7 cellular contexts compared by ENCODE assay signal in the genomic region with DNA sequence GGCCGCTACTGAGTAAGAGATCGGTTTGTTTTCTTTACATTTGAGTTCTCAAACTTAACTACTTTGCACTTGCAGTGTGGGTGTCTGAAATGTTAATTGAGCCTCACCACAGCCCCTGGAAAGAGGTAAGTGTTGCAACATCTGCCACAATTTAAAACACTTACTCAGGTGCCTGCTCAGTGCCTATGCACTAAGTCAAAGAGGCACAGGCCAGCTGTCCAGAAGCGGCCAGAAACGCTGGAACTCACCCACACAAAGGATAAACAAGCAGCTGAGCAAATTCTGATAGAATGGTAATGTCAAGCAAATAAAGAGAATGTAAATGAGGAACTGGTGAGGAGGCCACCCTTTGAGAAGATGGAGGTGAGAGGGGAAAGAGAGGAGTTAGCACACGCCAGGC.
DNase-seq lines count a peak whose midpoint lies in the region; ATAC-seq and TF ChIP-seq lines count a peak whose summit lies in the region.

No MANE protein-coding gene starts in this region.

- TF ChIP-seq CTCF in RWPE2 (IDR thresholded peaks at IDR 0.05; ENCODE audit: poor library complexity, severe bottlenecking) (no peak), hepatocyte (IDR thresholded peaks at IDR 0.05; ENCODE audit: poor library complexity) (no peak)

- 16% methylated on average over 5 of the region's 5 CpGs for WGBS in HUES64
- 64% methylated on average over 5 of the region's 5 CpGs for WGBS in hepatocyte (ENCODE audit: low lambda C conversion rate, missing lambda C conversion rate)

- H3K9me2 ChIP-seq in hepatocyte (replicated peaks; ENCODE audit: insufficient read depth) = no peaks in the 10 kb centered on the region

- no peaks in the 10 kb centered on the region for H4K20me1 ChIP-seq in hepatocyte (ENCODE audit: insufficient read depth, poor library complexity, severe bottlenecking)

- H3K27me3 ChIP-seq in HUES64 (ENCODE audit: insufficient read depth, low read length) (peaks cover 53% of the 10 kb centered on the region), RWPE2 (ENCODE audit: insufficient read depth, poor library complexity, severe bottlenecking) (no peaks in the 10 kb centered on the region), hepatocyte (no peaks in the 10 kb centered on the region)

- H3K27ac ChIP-seq in HUES64 (ENCODE audit: low read depth, low read length) = peak overlapping the region; percentile 80; the same call in 1 of the 2 replicates
- H3K27ac ChIP-seq in RWPE2 (ENCODE audit: poor library complexity, severe bottlenecking) = peak overlapping the region; percentile 100
- peak overlapping the region; percentile 81 for H3K27ac ChIP-seq in hepatocyte
- H3K27ac ChIP-seq in skin epidermis = peak overlapping the region in 12 of 21 experiments; percentile 18 to 73 (median 60)

- H3K4me2 ChIP-seq in hepatocyte = peak overlapping the region; percentile 60

- DNase-seq in RWPE2 (ENCODE audit: low spot score) (no peak), hepatocyte (ENCODE audit: low spot score) (no peak), NCI-H510A treated with DMSO at 0.1 percent for 48 hours (lab: John Stamatoyannopoulos, UW) (no peak), hippocampal formation (lab: John Stamatoyannopoulos, UW) (no peak)
- DNase-seq in activated effector memory CD4-positive, alpha-beta T cell treated with anti-CD3 and anti-CD28 coated beads, Interleukin-2, amount 50 U/mL, for 16 hours = no peak

- H3K4me1 ChIP-seq in HUES64 (ENCODE audit: insufficient read depth, low read length) (peaks cover 26% of the 10 kb centered on the region), RWPE2 (ENCODE audit: insufficient read depth, poor library complexity, severe bottlenecking) (peaks cover 59% of the 10 kb centered on the region), hepatocyte (ENCODE audit: insufficient read depth) (peaks cover 33% of the 10 kb centered on the region)

- no peak overlapping the region for H2AFZ ChIP-seq in hepatocyte

- peak overlapping the region; percentile 45 for H3K4me3 ChIP-seq in HUES64 (ENCODE audit: low read length)
- no peak overlapping the region for H3K4me3 ChIP-seq in RWPE2 (ENCODE audit: severe bottlenecking)
- no peak overlapping the region for H3K4me3 ChIP-seq in hepatocyte
- no peak overlapping the region for H3K4me3 ChIP-seq in skin epidermis

- H3K79me2 ChIP-seq in hepatocyte = no peaks in the 10 kb centered on the region

- H3K9ac ChIP-seq in HUES64 (ENCODE audit: low read depth, low read length) = 0 out of 2 replicates have a peak overlapping the region, but pooled peaks have one; percentile 22

- H3K36me3 ChIP-seq in HUES64 (ENCODE audit: insufficient read depth, low read length) (no peaks in the 10 kb centered on the region), RWPE2 (ENCODE audit: low read depth) (no peaks in the 10 kb centered on the region), hepatocyte (replicated peaks; ENCODE audit: insufficient read depth, low read depth) (no peaks in the 10 kb centered on the region)

- no peak for ATAC-seq in RWPE2 (ENCODE audit: low read depth)

- no peaks in the 10 kb centered on the region for H3K9me3 ChIP-seq in HUES64 (ENCODE audit: insufficient read depth, low read depth, low read length)
- H3K9me3 ChIP-seq in RWPE2 (ENCODE audit: severe bottlenecking) = no peaks in the 10 kb centered on the region
- H3K9me3 ChIP-seq in hepatocyte (ENCODE audit: low read depth) = no peaks in the 10 kb centered on the region
